Comparison of ENCODE assay signal across 19 cellular contexts in the genomic region with DNA sequence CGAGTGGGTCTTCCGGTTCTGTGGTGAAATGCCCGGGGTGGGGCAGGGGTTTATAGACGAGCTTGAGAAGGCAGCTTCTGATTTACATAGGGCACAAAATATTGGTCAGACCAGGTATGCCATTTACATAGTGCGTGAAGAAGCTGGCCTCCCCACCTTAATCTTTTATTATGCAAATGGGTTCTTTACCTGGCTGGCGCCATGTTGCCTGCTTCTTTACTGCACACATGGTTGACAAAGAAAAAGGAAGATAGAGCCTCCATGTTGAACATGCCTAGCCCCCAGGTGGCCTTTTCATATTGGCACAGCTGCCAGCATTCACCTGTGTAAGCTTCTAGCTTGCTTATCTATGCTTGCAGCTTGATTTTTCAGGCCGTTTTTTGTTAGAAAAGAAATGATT.
DNase-seq lines count a peak whose midpoint lies in the region; ATAC-seq and TF ChIP-seq lines count a peak whose summit lies in the region.
"Had no signal": no experiment of that assay in that cellular context is flagged by ENCODE, and none has a peak within 500 bp of the region (broad histone marks: within the 10 kb centered on the region; RNA-seq: fewer than 3 reads in every experiment).

No MANE protein-coding gene starts in this region.

- ATAC-seq in GM23338, result peak; percentile 90
- ATAC-seq: PC-3 had no signal

- H3K9me3 Mint-ChIP-seq in GM23338, result peaks cover 13% of the 10 kb centered on the region
- no peaks in the 10 kb centered on the region for H3K9me3 Mint-ChIP-seq in neural progenitor cell
- H3K9me3 Mint-ChIP-seq: HFFc6 had no signal

- H3K36me3 ChIP-seq in GM23338 (ENCODE audit: insufficient read depth) (peaks cover 6% of the 10 kb centered on the region; the same call in 1 of the 2 replicates), HUES64 (ENCODE audit: insufficient read depth, low read length) (no peaks in the 10 kb centered on the region), neural progenitor cell (no peaks in the 10 kb centered on the region)

- intact Hi-C loops in posterior vena cava (cut with DNase I), result no loop called here

- H3K79me2 ChIP-seq in GM23338 (replicated peaks; ENCODE audit: insufficient read depth) (no peaks in the 10 kb centered on the region), neural progenitor cell (ENCODE audit: low read depth) (no peaks in the 10 kb centered on the region)

- TF ChIP-seq CTCF in GM23338 (conservative IDR thresholded peaks at IDR 0.05; ENCODE audit: low read depth in 2 of 2) (no peak), neural progenitor cell (IDR thresholded peaks at IDR 0.05) (no peak)

- no peaks in the 10 kb centered on the region for H3K9me2 ChIP-seq in GM23338 (ENCODE audit: insufficient read depth)

- no peak overlapping the region for H3K4me3 ChIP-seq in GM23338
- H3K4me3 ChIP-seq in HUES64 (ENCODE audit: low read length), result no peak overlapping the region
- H3K4me3 ChIP-seq in neural progenitor cell, result no peak overlapping the region

- H3K27ac Mint-ChIP-seq in GM23338 (peak overlapping the region; percentile 84), neural progenitor cell (no peak overlapping the region)
- H3K27ac Mint-ChIP-seq: CD8-positive, alpha-beta memory T cell; HFFc6 had no signal

- H3K4me1 ChIP-seq in GM23338 (ENCODE audit: insufficient read depth) (peaks cover 14% of the 10 kb centered on the region), HUES64 (ENCODE audit: insufficient read depth, low read length) (peaks cover 6% of the 10 kb centered on the region), neural progenitor cell (no peaks in the 10 kb centered on the region)

- H3K27me3 Mint-ChIP-seq in GM23338 (ENCODE audit: insufficient read depth, low read depth, poor library complexity) (no peaks in the 10 kb centered on the region), neural progenitor cell (ENCODE audit: insufficient read depth, low read depth) (peaks cover 4% of the 10 kb centered on the region)

- H3K27ac ChIP-seq in GM23338 (ENCODE audit: low read depth) (peak overlapping the region; percentile 56), HUES64 (ENCODE audit: low read depth, low read length) (peak overlapping the region; percentile 69; the same call in 1 of the 2 replicates), neural progenitor cell (no peak overlapping the region)
- H3K27ac ChIP-seq: C4-2B had no signal

- H4K20me1 ChIP-seq in GM23338 (replicated peaks; ENCODE audit: insufficient read depth) (no peaks in the 10 kb centered on the region), neural progenitor cell (ENCODE audit: low read depth) (no peaks in the 10 kb centered on the region)

- H3K9me3 ChIP-seq in HUES64 (ENCODE audit: insufficient read depth, low read depth, low read length) (peaks cover 8% of the 10 kb centered on the region), neural progenitor cell (ENCODE audit: low read depth) (no peaks in the 10 kb centered on the region)

- no peaks in the 10 kb centered on the region for H3K27me3 ChIP-seq in GM23338 (ENCODE audit: insufficient read depth)
- H3K27me3 ChIP-seq in HUES64 (ENCODE audit: insufficient read depth, low read length), result no peaks in the 10 kb centered on the region
- no peaks in the 10 kb centered on the region for H3K27me3 ChIP-seq in neural progenitor cell

- no peak overlapping the region for H3K9ac ChIP-seq in HUES64 (ENCODE audit: low read depth, low read length)
- H3K9ac ChIP-seq in neural progenitor cell, result no peak overlapping the region

- H2AFZ ChIP-seq in GM23338 (no peak overlapping the region), neural progenitor cell (replicated peaks) (no peak overlapping the region)

- H3K4me3 Mint-ChIP-seq in GM23338 (no peak overlapping the region), neural progenitor cell (no peak overlapping the region)
- H3K4me3 Mint-ChIP-seq: CD8-positive, alpha-beta memory T cell; HFFc6 had no signal

- peaks cover 11% of the 10 kb centered on the region; the same call in 2 of the 3 replicates for H3K36me3 Mint-ChIP-seq in GM23338 (ENCODE audit: low read depth)
- H3K36me3 Mint-ChIP-seq in neural progenitor cell, result no peaks in the 10 kb centered on the region
- H3K36me3 Mint-ChIP-seq: CD8-positive, alpha-beta memory T cell had no signal

- H3F3A ChIP-seq in GM23338 (replicated peaks; ENCODE audit: low read depth), result no peaks in the 10 kb centered on the region
- H3F3A ChIP-seq in neural progenitor cell (ENCODE audit: low read depth), result no peaks in the 10 kb centered on the region

- H3K4me1 Mint-ChIP-seq in GM23338 (peaks cover 19% of the 10 kb centered on the region), neural progenitor cell (no peaks in the 10 kb centered on the region)
- H3K4me1 Mint-ChIP-seq: CD8-positive, alpha-beta memory T cell had no signal

- WGBS in HUES64, result 91% methylated on average over 7 of the region's 7 CpGs

- DNase-seq in GM23338 (ENCODE audit: low spot score) (peak; percentile 73), NCI-H774 (lab: John Stamatoyannopoulos, UW) (peak; percentile 23), iPS DF 4.7 (ENCODE audit: extremely low read depth, low spot score) (peak; percentile 11), NCI-H1105 (lab: John Stamatoyannopoulos, UW) (no peak), neural progenitor cell (ENCODE audit: low spot score) (no peak), posterior vena cava (ENCODE audit: low spot score) (no peak)
- no peak for DNase-seq in stimulated activated CD4-positive, alpha-beta T cell treated with anti-CD3 and anti-CD28 coated beads, Interleukin-12 subunit alpha, Interleukin-12 subunit beta, amount 100 ng/mL, for 4 hours
- DNase-seq: CD8-positive, alpha-beta memory T cell; GDM1; HFFc6; KBM-7; NCI-H1092; NCI-H1436 treated with DMSO at 0.1 percent for 48 hours; NCI-H2107; NCI-H510A treated with DMSO at 0.1 percent for 48 hours; PC-3; SHP77 had no signal

- peak overlapping the region; percentile 55 for H3K4me2 ChIP-seq in GM23338
- no peak overlapping the region for H3K4me2 ChIP-seq in neural progenitor cell

TF ChIP-seq in GM23338, 12 proteins besides CTCF, POLR2A, EP300 and RAD21 (continues in another document):
- TF ChIP-seq NANOG (IDR thresholded peaks at IDR 0.05; ENCODE audit: borderline replicate concordance), result no peak
- TF ChIP-seq POLR2AphosphoS5 (IDR thresholded peaks at IDR 0.05; ENCODE audit: low read depth), result no peak
- no peak for TF ChIP-seq EZH2 (IDR thresholded peaks at IDR 0.05; ENCODE audit: low read depth, unreplicated experiment)
- no peak for TF ChIP-seq ZNF114 (CRISPR knock-in tag; IDR thresholded peaks at IDR 0.05)
- TF ChIP-seq CREB1 (CRISPR knock-in tag; IDR thresholded peaks at IDR 0.05; ENCODE audit: low read depth), result no peak
- TF ChIP-seq STAT1 (IDR thresholded peaks at IDR 0.05; ENCODE audit: unreplicated experiment), result no peak
- TF ChIP-seq EZH2phosphoT487 (IDR thresholded peaks at IDR 0.05; ENCODE audit: unreplicated experiment), result no peak
- TF ChIP-seq ZNF331 (CRISPR knock-in tag; IDR thresholded peaks at IDR 0.05; ENCODE audit: low read depth), result no peak
- TF ChIP-seq, protein P1, sequence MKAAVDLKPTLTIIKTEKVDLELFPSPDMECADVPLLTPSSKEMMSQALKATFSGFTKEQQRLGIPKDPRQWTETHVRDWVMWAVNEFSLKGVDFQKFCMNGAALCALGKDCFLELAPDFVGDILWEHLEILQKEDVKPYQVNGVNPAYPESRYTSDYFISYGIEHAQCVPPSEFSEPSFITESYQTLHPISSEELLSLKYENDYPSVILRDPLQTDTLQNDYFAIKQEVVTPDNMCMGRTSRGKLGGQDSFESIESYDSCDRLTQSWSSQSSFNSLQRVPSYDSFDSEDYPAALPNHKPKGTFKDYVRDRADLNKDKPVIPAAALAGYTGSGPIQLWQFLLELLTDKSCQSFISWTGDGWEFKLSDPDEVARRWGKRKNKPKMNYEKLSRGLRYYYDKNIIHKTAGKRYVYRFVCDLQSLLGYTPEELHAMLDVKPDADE (IDR thresholded peaks at IDR 0.05), result no peak

Comparison
In these comparisons a context has a peak if more than half of its experiments do, and no peak if none do; other contexts are left out.
1. DNase-seq: peak in GM23338 (single experiment), NCI-H774 (single experiment) and iPS DF 4.7 (single experiment); none in stimulated activated CD4-positive, alpha-beta T cell treated with anti-CD3 and anti-CD28 coated beads, Interleukin-12 subunit alpha, Interleukin-12 subunit beta, amount 100 ng/mL, for 4 hours (single experiment), NCI-H1105 (single experiment), neural progenitor cell (single experiment) and posterior vena cava (single experiment).